ENCODE assay signal across 25 cellular contexts in the genomic region with DNA sequence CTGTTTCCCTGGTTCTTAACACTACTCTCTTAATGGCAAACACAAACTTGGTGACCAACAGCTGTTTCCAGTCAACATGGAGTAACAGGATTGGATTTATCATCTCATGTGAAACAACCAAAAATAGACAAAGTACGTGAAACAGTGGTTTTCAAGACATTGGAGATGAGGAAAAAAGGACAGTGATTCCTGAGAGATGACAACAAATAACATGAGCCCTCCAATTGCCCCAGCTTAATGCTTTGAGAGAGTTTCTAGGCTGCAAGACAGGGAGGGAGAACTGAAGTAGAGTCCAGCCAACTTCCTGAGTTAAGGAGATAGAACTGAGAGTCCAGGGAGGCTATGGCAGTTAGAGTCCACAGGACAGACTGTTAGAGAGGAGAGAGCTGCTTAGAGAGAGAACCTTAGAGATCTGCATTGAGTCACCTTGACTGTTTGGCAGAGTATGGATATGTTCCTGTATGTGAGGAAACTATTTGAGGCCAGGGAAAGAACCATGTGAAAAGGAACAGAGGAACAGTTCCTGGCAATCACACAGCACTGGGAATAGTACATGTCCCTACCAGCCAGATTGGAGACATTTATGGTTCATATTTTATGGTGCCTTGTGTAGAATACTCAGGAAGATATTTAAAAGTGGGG.
DNase-seq lines count a peak whose midpoint lies in the region; ATAC-seq, FAIRE-seq and TF ChIP-seq lines count a peak whose summit lies in the region.
"Had no signal": no experiment of that assay in that cellular context is flagged by ENCODE, and none has a peak within 500 bp of the region (broad histone marks: within the 10 kb centered on the region; RNA-seq: fewer than 3 reads in every experiment).

No MANE protein-coding gene starts in this region.

- CTCF ChIA-PET in IMR-90 (lab: Yijun Ruan, JAX) = interaction anchor here (1.5 kb wide), 1 partner anchor 8 kb away, joined by 5 read pairs; no protein-coding TSS in a partner anchor

- H3K36me3 ChIP-seq in cardiac muscle cell (peaks cover 19% of the 10 kb centered on the region), IMR-90 (ENCODE audit: control insufficient read depth, insufficient read depth, low read length) (peaks cover 8% of the 10 kb centered on the region; the same call in 1 of the 2 replicates), heart right ventricle (peaks cover 0 to 96% (median 5%) of the 10 kb centered on the region in 9 donors)

- H3K18ac ChIP-seq in IMR-90 (ENCODE audit: low read depth, low read length) = peak overlapping the region; percentile 13; the same call in 1 of the 2 replicates

- 0 out of 4 replicates have a peak overlapping the region, but pooled peaks of 1 of the 2 experiments have one; percentile 28 for H4K8ac ChIP-seq in IMR-90 (ENCODE audit: low read depth in 2 of 2, low read length in 2 of 2)

- H2BK5ac ChIP-seq in IMR-90 (ENCODE audit: low read depth, low read length, poor library complexity, severe bottlenecking) = peak overlapping the region; percentile 13

- H3K4me3 ChIP-seq in cardiac muscle cell = no peak overlapping the region
- no peak overlapping the region for H3K4me3 ChIP-seq in right cardiac atrium (ENCODE audit: low read length)
- no peak overlapping the region for H3K4me3 ChIP-seq in IMR-90 (ENCODE audit: insufficient read depth, low read depth, low read length)
- H3K4me3 ChIP-seq in heart right ventricle = no peak overlapping the region
- H3K4me3 ChIP-seq: BLaER1, hepatocyte, MG63, spleen had no signal

- 0 out of 2 replicates have a peak overlapping the region, but pooled peaks have one; percentile 3 for H3K23ac ChIP-seq in IMR-90 (ENCODE audit: low read depth, low read length)

- DNase-seq in cardiac muscle cell (ENCODE audit: low read depth in 1 of 2, low spot score in 1 of 2) (no peak), right cardiac atrium (no peak), IMR-90 (peak; percentile 8), heart right ventricle (no peak), urothelium cell line (ENCODE audit: low spot score) (no peak), cerebellar nuclear complex (lab: John Stamatoyannopoulos, UW) (no peak)
- DNase-seq: activated CD4-positive, alpha-beta T cell treated with anti-CD3 and anti-CD28 coated beads, Interleukin-2, amount 50 U/mL, for 1 hour; DMS79 treated with DMSO at 0.1 percent for 48 hours; foreskin melanocyte; GF-D8; KBM-7; MG63; NCI-H1417; NCI-H2029 treated with DMSO at 0.1 percent for 48 hours; NCI-H2227 treated with DMSO at 0.1 percent for 48 hours; NCI-H69; SIG-M5; spleen; T-helper 9 cell had no signal

- H3K56ac ChIP-seq in IMR-90 (ENCODE audit: extremely low read depth, insufficient read depth, low read length) = no peak overlapping the region

- no peaks in the 10 kb centered on the region for H4K20me1 ChIP-seq in IMR-90 (ENCODE audit: insufficient read depth, low read length)
- H4K20me1 ChIP-seq: BLaER1 had no signal

- no peak overlapping the region for H2AFZ ChIP-seq in IMR-90 (replicated peaks; ENCODE audit: low read length, poor library complexity)
- H2AFZ ChIP-seq: hepatocyte, parathyroid adenoma had no signal

- TF ChIP-seq RAD21 in IMR-90 (IDR thresholded peaks at IDR 0.05; ENCODE audit: low read length) = no peak

- H2AK5ac ChIP-seq in IMR-90 (ENCODE audit: low read depth, low read length) = no peak overlapping the region

- H3K79me1 ChIP-seq in IMR-90 (ENCODE audit: low read depth in 1 of 2, low read length in 2 of 2) = peaks cover 0 to 11% of the 10 kb centered on the region in 2 experiments; a peak in 3 of 4 replicates

- no peak overlapping the region for H3K4me2 ChIP-seq in IMR-90 (ENCODE audit: low read depth, low read length)
- H3K4me2 ChIP-seq: BLaER1, hepatocyte had no signal

- no peak overlapping the region for H2BK15ac ChIP-seq in IMR-90 (ENCODE audit: low read depth, low read length)

- ATAC-seq in right cardiac atrium (no peak), IMR-90 (ENCODE audit: low read depth) (no peak), heart right ventricle (peak in 6 of 8 donors; percentile 50 to 92 (median 82)), GM18505 (IDR thresholded peaks at IDR 0.05; ENCODE audit: unreplicated experiment) (no peak)
- ATAC-seq: HCT116, WTC11 had no signal

- WGBS in right cardiac atrium = 38% methylated on average over 1 of the region's 1 CpG
- WGBS in IMR-90 (ENCODE audit: extremely low coverage in 2 of 2, insufficient read length in 1 of 2), 2 experiments = no CpG with 5 or more reads among the region's 1 CpG
- 37 to 41% methylated on average over 1 of the region's 1 CpG for WGBS in heart right ventricle, 2 donors

- POLR2A ChIA-PET in IMR-90 (lab: Charles Lee; ENCODE audit: unreplicated experiment) = no interaction called here

- H3K27ac ChIP-seq in cardiac muscle cell = peak overlapping the region; percentile 32
- no peak overlapping the region for H3K27ac ChIP-seq in right cardiac atrium (ENCODE audit: low read length)
- no peak overlapping the region for H3K27ac ChIP-seq in IMR-90 (ENCODE audit: insufficient read depth, low read length)
- peak overlapping the region in 1 of 10 donors; percentile 3 for H3K27ac ChIP-seq in heart right ventricle
- H3K27ac ChIP-seq: BLaER1, hepatocyte, parathyroid adenoma, spleen had no signal

- H3K27me3 ChIP-seq in cardiac muscle cell = no peaks in the 10 kb centered on the region
- no peaks in the 10 kb centered on the region for H3K27me3 ChIP-seq in right cardiac atrium (ENCODE audit: control insufficient read depth, insufficient read depth)
- no peaks in the 10 kb centered on the region for H3K27me3 ChIP-seq in IMR-90 (ENCODE audit: control insufficient read depth, insufficient read depth, low read length)
- H3K27me3 ChIP-seq in heart right ventricle = no peaks in the 10 kb centered on the region
- H3K27me3 ChIP-seq: BLaER1, hepatocyte, MG63, spleen had no signal

- no peaks in the 10 kb centered on the region for H3K9me3 ChIP-seq in cardiac muscle cell (ENCODE audit: low read depth)
- H3K9me3 ChIP-seq in right cardiac atrium (ENCODE audit: control insufficient read depth, low read length) = no peaks in the 10 kb centered on the region
- no peaks in the 10 kb centered on the region for H3K9me3 ChIP-seq in IMR-90 (ENCODE audit: control insufficient read depth, insufficient read depth, low read length)
- H3K9me3 ChIP-seq in heart right ventricle = no peaks in the 10 kb centered on the region
- H3K9me3 ChIP-seq: BLaER1, MG63, spleen had no signal

- no peak overlapping the region for H3K14ac ChIP-seq in IMR-90 (replicated peaks; ENCODE audit: low read depth, low read length)

- no TSS peak for BruUV-seq in IMR-90 (replicated peaks; lab: Mats Ljungman, UMichigan)

- dilution Hi-C loops in IMR-90 (cut with HindIII; ENCODE audit: low sequenced_read_pairs, unreplicated experiment) = no loop called here

- H3K9ac ChIP-seq in IMR-90 (ENCODE audit: low read depth, low read length) = no peak overlapping the region
- H3K9ac ChIP-seq: BLaER1, parathyroid adenoma had no signal

- in situ Hi-C loops in IMR-90 (cut with MboI; ENCODE audit: low sequenced_read_pairs) = no loop called here

- H4K91ac ChIP-seq in IMR-90 (ENCODE audit: insufficient read depth, low read depth, low read length) = no peak overlapping the region

- TF ChIP-seq POLR2A in IMR-90 (IDR thresholded peaks at IDR 0.05; ENCODE audit: low read depth, low read length) (no peak), GM18505 (IDR thresholded peaks at IDR 0.05; ENCODE audit: borderline replicate concordance, extremely low read depth, insufficient read depth, insufficient read length) (no peak)

- H3K4me1 ChIP-seq in cardiac muscle cell (ENCODE audit: low read depth) = peaks cover 4% of the 10 kb centered on the region
- H3K4me1 ChIP-seq in right cardiac atrium (ENCODE audit: control insufficient read depth, insufficient read depth, low read length) = peaks cover 2% of the 10 kb centered on the region
- no peaks in the 10 kb centered on the region for H3K4me1 ChIP-seq in IMR-90 (ENCODE audit: control insufficient read depth, insufficient read depth, low read length)
- peaks cover 0 to 21% (median 7%) of the 10 kb centered on the region in 9 donors for H3K4me1 ChIP-seq in heart right ventricle
- H3K4me1 ChIP-seq: BLaER1, parathyroid adenoma had no signal

- H4K5ac ChIP-seq in IMR-90 (ENCODE audit: low read depth, low read length) = peak overlapping the region; percentile 12; the same call in 1 of the 2 replicates

- no peak overlapping the region for H2BK120ac ChIP-seq in IMR-90 (ENCODE audit: low read depth, low read length)

- peak; percentile 77 for FAIRE-seq in urothelium cell line (lab: Jason Lieb, UNC)

- no peaks in the 10 kb centered on the region for H3K9me1 ChIP-seq in IMR-90 (ENCODE audit: insufficient read depth, low read length)

- no peak overlapping the region for H3K4ac ChIP-seq in IMR-90 (ENCODE audit: low read depth, low read length)

- intact Hi-C loops in right cardiac atrium (cut with DNase I) = no loop called here
- intact Hi-C loops in IMR-90 (cut with micrococcal nuclease) = no loop called here
- intact Hi-C loops in heart right ventricle (cut with DNase I) = no loop called here

- TF ChIP-seq CTCF in cardiac muscle cell (IDR thresholded peaks at IDR 0.05; ENCODE audit: low read depth, low read length) (no peak), IMR-90 (conservative IDR thresholded peaks at IDR 0.05; ENCODE audit: low read depth, low read length) (no peak), heart right ventricle (IDR thresholded peaks at IDR 0.05) (no peak)

- no peak overlapping the region for H2BK20ac ChIP-seq in IMR-90 (ENCODE audit: low read depth, low read length)

- no peak overlapping the region for H2AK9ac ChIP-seq in IMR-90 (replicated peaks; ENCODE audit: low read depth, low read length, poor library complexity)

TF ChIP-seq in IMR-90, 13 proteins besides CTCF, POLR2A, EP300 and RAD21 (continues in another document):
- no peak for TF ChIP-seq SMC3 (IDR thresholded peaks at IDR 0.05; ENCODE audit: low read depth, low read length)
- no peak for TF ChIP-seq MAFK (IDR thresholded peaks at IDR 0.05; ENCODE audit: low read depth, low read length)
- no peak for TF ChIP-seq MAZ (IDR thresholded peaks at IDR 0.05; ENCODE audit: borderline replicate concordance, low read depth, low read length)
- TF ChIP-seq MXI1 (IDR thresholded peaks at IDR 0.05; ENCODE audit: borderline replicate concordance, low read depth, low read length) = no peak
- TF ChIP-seq, protein P1, sequence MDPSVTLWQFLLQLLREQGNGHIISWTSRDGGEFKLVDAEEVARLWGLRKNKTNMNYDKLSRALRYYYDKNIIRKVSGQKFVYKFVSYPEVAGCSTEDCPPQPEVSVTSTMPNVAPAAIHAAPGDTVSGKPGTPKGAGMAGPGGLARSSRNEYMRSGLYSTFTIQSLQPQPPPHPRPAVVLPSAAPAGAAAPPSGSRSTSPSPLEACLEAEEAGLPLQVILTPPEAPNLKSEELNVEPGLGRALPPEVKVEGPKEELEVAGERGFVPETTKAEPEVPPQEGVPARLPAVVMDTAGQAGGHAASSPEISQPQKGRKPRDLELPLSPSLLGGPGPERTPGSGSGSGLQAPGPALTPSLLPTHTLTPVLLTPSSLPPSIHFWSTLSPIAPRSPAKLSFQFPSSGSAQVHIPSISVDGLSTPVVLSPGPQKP (IDR thresholded peaks at IDR 0.05; ENCODE audit: borderline replicate concordance, low read depth, low read length) = no peak
- no peak for TF ChIP-seq RCOR1 (IDR thresholded peaks at IDR 0.05; ENCODE audit: insufficient replicate concordance, low read length)

Comparison
In these comparisons a context has a peak if more than half of its experiments do, and no peak if none do; other contexts are left out.
1. ATAC-seq: peak in heart right ventricle (6 of 8); none in right cardiac atrium (0 of 2), IMR-90 (single experiment) and GM18505 (single experiment).